ENCODE assay signal across 21 cellular contexts in the genomic region with DNA sequence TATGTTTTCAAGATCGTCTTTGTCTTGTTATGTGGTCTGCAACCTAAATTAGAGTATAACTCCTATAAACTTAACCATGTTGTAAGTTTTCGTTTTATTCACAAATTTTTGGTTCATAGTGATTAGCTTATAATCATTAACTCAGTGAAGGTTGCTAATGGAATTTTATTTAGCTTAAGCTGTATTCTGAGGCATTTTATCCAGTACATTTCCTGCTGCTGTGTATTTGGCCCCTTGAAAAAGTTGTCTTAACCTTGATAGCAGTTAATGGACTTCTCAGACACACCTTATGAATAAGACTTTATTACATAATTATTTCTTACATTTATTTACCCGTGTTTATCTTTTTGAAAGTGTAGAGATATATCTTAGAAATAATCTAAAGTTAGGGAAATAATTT. TPM values are rescaled to one million over a fixed set of nuclear protein-coding genes. Genes with fewer than 3 reads are reported as not detected.
"Had no signal": no experiment of that assay in that cellular context is flagged by ENCODE, and none has a peak within 500 bp of the region (broad histone marks: within the 10 kb centered on the region; RNA-seq: fewer than 3 reads in every experiment).

No MANE protein-coding gene starts in this region.

- H3K27me3 ChIP-seq: cardiac muscle cell, dorsolateral prefrontal cortex, pancreas, sigmoid colon, spleen, tibial artery had no signal

- H3K27me3 Mint-ChIP-seq: activated CD4-positive, alpha-beta memory T cell treated with anti-CD3 and anti-CD28 coated beads, Interleukin-2, amount 10 ng/mL, durations not matched to agents 7 days and 5 days; activated CD8-positive, alpha-beta memory T cell treated with anti-CD3 and anti-CD28 coated beads, Interleukin-2, amount 10 ng/mL, durations not matched to agents 7 days and 5 days; activated naive CD4-positive, alpha-beta T cell treated with anti-CD3 and anti-CD28 coated beads, Interleukin-2, amount 10 ng/mL, durations not matched to agents 7 days and 5 days; naive B cell had no signal

- H3K9me3 Mint-ChIP-seq: activated CD4-positive, alpha-beta memory T cell treated with anti-CD3 and anti-CD28 coated beads, Interleukin-2, amount 10 ng/mL, durations not matched to agents 7 days and 5 days; activated naive CD4-positive, alpha-beta T cell treated with anti-CD3 and anti-CD28 coated beads, Interleukin-2, amount 10 ng/mL, durations not matched to agents 7 days and 5 days; activated T-helper 2 cell treated with anti-CD3 and anti-CD28 coated beads, Interferon-gamma antibody, Interleukin-2, Interleukin-4, amounts not matched to agents 10 μg/mL and 5 μg/mL and 100 μg/mL, durations not matched to agents 14 hours and 24 hours and 36 hours; naive B cell; T-helper 2 cell treated with Interferon-gamma antibody and Interleukin-4, amounts not matched to agents 5 μg/mL and 100 μg/mL, for 36 hours had no signal

- H3K27ac Mint-ChIP-seq: activated CD4-positive, alpha-beta memory T cell treated with anti-CD3 and anti-CD28 coated beads, Interleukin-2, amount 10 ng/mL, durations not matched to agents 7 days and 5 days; activated CD8-positive, alpha-beta memory T cell treated with anti-CD3 and anti-CD28 coated beads, Interleukin-2, amount 10 ng/mL, durations not matched to agents 7 days and 5 days; activated naive CD4-positive, alpha-beta T cell treated with anti-CD3 and anti-CD28 coated beads, Interleukin-2, amount 10 ng/mL, durations not matched to agents 7 days and 5 days; activated T-helper 2 cell treated with anti-CD3 and anti-CD28 coated beads, Interferon-gamma antibody, Interleukin-2, Interleukin-4, amounts not matched to agents 10 μg/mL and 5 μg/mL and 100 μg/mL, durations not matched to agents 14 hours and 24 hours and 36 hours; T-helper 2 cell treated with Interferon-gamma antibody and Interleukin-4, amounts not matched to agents 5 μg/mL and 100 μg/mL, for 36 hours had no signal

- H3K27ac ChIP-seq: cardiac muscle cell, sigmoid colon, spleen, tibial artery had no signal

- H3K9me3 ChIP-seq: mucosa of descending colon, pancreas, sigmoid colon, spleen, tibial artery had no signal

- H3K4me1 Mint-ChIP-seq: activated naive CD4-positive, alpha-beta T cell treated with anti-CD3 and anti-CD28 coated beads, Interleukin-2, amount 10 ng/mL, durations not matched to agents 7 days and 5 days had no signal

- DNase-seq: activated CD4-positive, alpha-beta memory T cell treated with anti-CD3 and anti-CD28 coated beads, Interleukin-2, amount 10 ng/mL, durations not matched to agents 7 days and 5 days; activated CD4-positive, alpha-beta T cell treated with anti-CD3 and anti-CD28 coated beads for 48 hours; activated CD8-positive, alpha-beta memory T cell treated with anti-CD3 and anti-CD28 coated beads, Interleukin-2, amount 10 ng/mL, durations not matched to agents 7 days and 5 days; activated naive CD4-positive, alpha-beta T cell treated with anti-CD3 and anti-CD28 coated beads, Interleukin-2, amount 10 ng/mL, durations not matched to agents 7 days and 5 days; activated T-cell treated with anti-CD3 and anti-CD28 coated beads, Interleukin-2, amount 50 U/mL, for 1 hour; dorsolateral prefrontal cortex; hypothalamus; islet precursor cell; mucosa of descending colon; naive B cell; pancreas; sigmoid colon; spleen; stimulated activated naive CD4-positive, alpha-beta T cell; substantia nigra; tibial artery had no signal

- H3K4me3 Mint-ChIP-seq: activated CD4-positive, alpha-beta memory T cell treated with anti-CD3 and anti-CD28 coated beads, Interleukin-2, amount 10 ng/mL, durations not matched to agents 7 days and 5 days; activated CD8-positive, alpha-beta memory T cell treated with anti-CD3 and anti-CD28 coated beads, Interleukin-2, amount 10 ng/mL, durations not matched to agents 7 days and 5 days; activated naive CD4-positive, alpha-beta T cell treated with anti-CD3 and anti-CD28 coated beads, Interleukin-2, amount 10 ng/mL, durations not matched to agents 7 days and 5 days; naive B cell; T-helper 2 cell treated with Interferon-gamma antibody and Interleukin-4, amounts not matched to agents 5 μg/mL and 100 μg/mL, for 36 hours had no signal

- ATAC-seq: activated CD8-positive, alpha-beta memory T cell treated with anti-CD3 and anti-CD28 coated beads, Interleukin-2, amount 10 ng/mL, durations not matched to agents 7 days and 5 days; mucosa of descending colon had no signal

- FAIRE-seq: pancreas, TTC549, urothelium cell line had no signal

- H3K4me3 ChIP-seq: cardiac muscle cell, dorsolateral prefrontal cortex, mucosa of descending colon, pancreas, sigmoid colon, spleen, tibial artery had no signal

RNA-seq across cellular contexts. Expression of a gene that starts 48.5 kb away (rescaled TPM):
- total RNA-seq: activated CD8-positive, alpha-beta memory T cell treated with anti-CD3 and anti-CD28 coated beads, Interleukin-2, amount 10 ng/mL, durations not matched to agents 7 days and 5 days; cardiac muscle cell; pancreas; sigmoid colon had no signal
- polyA plus RNA-seq: cardiac muscle cell, pancreas had no signal
